Comparison of ENCODE assay signal across 8 cellular contexts in genomic region chr15:75801859-75802593, GRCh38. TPM values are rescaled to one million over a fixed set of nuclear protein-coding genes. Genes with fewer than 3 reads are reported as not detected.
DNase-seq lines count a peak whose midpoint lies in the region; ATAC-seq and TF ChIP-seq lines count a peak whose summit lies in the region.

No MANE protein-coding gene starts in this region.

- H3K27ac Mint-ChIP-seq in activated naive CD8-positive, alpha-beta T cell: no peak overlapping the region
- H3K27ac Mint-ChIP-seq in progenitor cell of endocrine pancreas: peak overlapping the region; percentile 46

- no peaks in the 10 kb centered on the region for H3F3A ChIP-seq in SU-DHL-6 (ENCODE audit: insufficient read depth)

- no peaks in the 10 kb centered on the region for H3K36me3 Mint-ChIP-seq in activated naive CD8-positive, alpha-beta T cell
- H3K36me3 Mint-ChIP-seq in progenitor cell of endocrine pancreas (ENCODE audit: insufficient read depth): no peaks in the 10 kb centered on the region

- H3K4me3 ChIP-seq in SU-DHL-6 (ENCODE audit: insufficient read depth, low read length, poor library complexity, severe bottlenecking) (no peak overlapping the region), heart left ventricle (peak overlapping the region in 8 of 12 donors; percentile 11 to 40 (median 29)), upper lobe of left lung (peak overlapping the region in 1 of 4 donors; percentile 19)

- H3K4me1 ChIP-seq in heart left ventricle (peaks cover 0 to 16% (median 4%) of the 10 kb centered on the region in 12 donors), upper lobe of left lung (peaks cover 6 to 9% (median 6%) of the 10 kb centered on the region in 4 donors)

- 5 to 6% (median 6%) methylated on average over 24 to 25 of the region's 25 CpGs for WGBS in heart left ventricle, 4 donors
- WGBS in upper lobe of left lung, 2 donors: 7 to 8% methylated on average over 17 to 25 of the region's 25 CpGs

- no peaks in the 10 kb centered on the region for H3K9me2 ChIP-seq in SU-DHL-6 (replicated peaks; ENCODE audit: insufficient read depth, low read length)

- no peaks in the 10 kb centered on the region for H4K20me1 ChIP-seq in SU-DHL-6 (ENCODE audit: low read depth, low read length)

- no peaks in the 10 kb centered on the region for H3K27me3 ChIP-seq in SU-DHL-6 (ENCODE audit: low read length)
- peaks cover 0 to 27% (median 0%) of the 10 kb centered on the region in 9 donors for H3K27me3 ChIP-seq in heart left ventricle
- H3K27me3 ChIP-seq in upper lobe of left lung: no peaks in the 10 kb centered on the region

- no peak for TF ChIP-seq EP300 in upper lobe of left lung (IDR thresholded peaks at IDR 0.05)

- H3K79me2 ChIP-seq in SU-DHL-6 (ENCODE audit: insufficient read depth, low read length): no peaks in the 10 kb centered on the region

- in situ Hi-C loops in Caki2 (cut with HindIII; ENCODE audit: low pct_unique_long_range_greater_than_20kb, low sequenced_read_pairs): no loop called here

- H3K9me3 ChIP-seq in SU-DHL-6 (ENCODE audit: insufficient read depth, low read length): no peaks in the 10 kb centered on the region
- no peaks in the 10 kb centered on the region for H3K9me3 ChIP-seq in heart left ventricle
- no peaks in the 10 kb centered on the region for H3K9me3 ChIP-seq in upper lobe of left lung

- intact Hi-C loops in heart left ventricle (cut with DNase I): loop anchor here (1.0 to 10.0 kb wide), 9 partner anchors 70 to 435 kb away; partner anchors contain the start of gene MAN2C1 (in 2 of the 10)

- H3K4me2 ChIP-seq in SU-DHL-6 (ENCODE audit: low read depth, low read length, poor library complexity, severe bottlenecking): peak overlapping the region; percentile 40

- H3K27me3 Mint-ChIP-seq in activated naive CD8-positive, alpha-beta T cell: peaks cover 21% of the 10 kb centered on the region
- H3K27me3 Mint-ChIP-seq in progenitor cell of endocrine pancreas: peaks cover 64% of the 10 kb centered on the region

- no peak overlapping the region for H3K27ac ChIP-seq in SU-DHL-6 (ENCODE audit: low read depth, low read length)
- H3K27ac ChIP-seq in heart left ventricle: no peak overlapping the region
- no peak overlapping the region for H3K27ac ChIP-seq in upper lobe of left lung

- peak; percentile 50 for TF ChIP-seq CTCF in SU-DHL-6 (IDR thresholded peaks at IDR 0.05; ENCODE audit: insufficient read depth, low read length, poor library complexity, severe bottlenecking)
- TF ChIP-seq CTCF in heart left ventricle (IDR thresholded peaks at IDR 0.05): peak; percentile 79 to 98 (median 92)
- TF ChIP-seq CTCF in progenitor cell of endocrine pancreas (IDR thresholded peaks at IDR 0.05; ENCODE audit: unreplicated experiment): peak; percentile 88
- peak; percentile 73 to 95 (median 88) for TF ChIP-seq CTCF in upper lobe of left lung (IDR thresholded peaks at IDR 0.05)

- H3K4me3 Mint-ChIP-seq in activated naive CD8-positive, alpha-beta T cell: peak overlapping the region; percentile 68
- no peak overlapping the region for H3K4me3 Mint-ChIP-seq in progenitor cell of endocrine pancreas (ENCODE audit: low read depth)

- ATAC-seq in heart left ventricle: peak; percentile 93 to 99 (median 98)
- ATAC-seq in upper lobe of left lung (ENCODE audit: low FRiP score in 2 of 2): peak; percentile 98 to 99

- no peaks in the 10 kb centered on the region for H3K9me3 Mint-ChIP-seq in activated naive CD8-positive, alpha-beta T cell (ENCODE audit: low read depth)
- no peaks in the 10 kb centered on the region for H3K9me3 Mint-ChIP-seq in progenitor cell of endocrine pancreas (ENCODE audit: low read depth)

- H3K36me3 ChIP-seq in SU-DHL-6 (ENCODE audit: low read length) (no peaks in the 10 kb centered on the region), heart left ventricle (no peaks in the 10 kb centered on the region), upper lobe of left lung (no peaks in the 10 kb centered on the region)

- TF ChIP-seq POLR2A in heart left ventricle (IDR thresholded peaks at IDR 0.05): no peak
- TF ChIP-seq POLR2A in upper lobe of left lung (IDR thresholded peaks at IDR 0.05): no peak

- DNase-seq in Caki2 (ENCODE audit: low read depth) (peak; percentile 60), GOT3 (lab: John Stamatoyannopoulos, UW) (peak; percentile 46), NCI-H1048 (lab: John Stamatoyannopoulos, UW) (peak; percentile 33), heart left ventricle (peak; percentile 78 to 92 (median 84)), progenitor cell of endocrine pancreas (ENCODE audit: low spot score, unreplicated experiment) (peak; percentile 79), upper lobe of left lung (peak; percentile 86 to 88)

- H2AFZ ChIP-seq in SU-DHL-6 (ENCODE audit: low read depth, low read length, severe bottlenecking): no peak overlapping the region

- 0 out of 2 replicates have a peak overlapping the region, but pooled peaks have one; percentile 9 for H3K9ac ChIP-seq in SU-DHL-6 (ENCODE audit: low read length)

- H3K4me1 Mint-ChIP-seq in activated naive CD8-positive, alpha-beta T cell (ENCODE audit: low read depth): peaks cover 4% of the 10 kb centered on the region
- H3K4me1 Mint-ChIP-seq in progenitor cell of endocrine pancreas (ENCODE audit: low read depth): peaks cover 2% of the 10 kb centered on the region

RNA-seq across cellular contexts. Expression of gene UBE2Q2, which starts 41.2 kb away (rescaled TPM):
- 33.7 TPM in 2 replicates for total RNA-seq in Caki2 (2014; rRNA removed; shearing (Covaris generic); ENCODE audit: low replicate concordance)
- total RNA-seq in heart left ventricle: 10 to 100 TPM; 22.8 to 39.4 (median 28.5) TPM
- polyA plus RNA-seq in heart left ventricle: 10 to 100 TPM; 13.6 to 18.2 TPM
- total RNA-seq in progenitor cell of endocrine pancreas: 40.9 and 41.2 TPM in 2 replicates
- 10 to 100 TPM; 16.5 to 37.7 (median 29.3) TPM for total RNA-seq in upper lobe of left lung

Comparison
In these comparisons a context has a peak if more than half of its experiments do, and no peak if none do; other contexts are left out.
1. DNase-seq: peak in every context shown above with its lines; median percentile 87 in upper lobe of left lung; 84 in heart left ventricle; 79 in progenitor cell of endocrine pancreas; 60 in Caki2; 46 in GOT3; 33 in NCI-H1048.